1 cellular context compared by ENCODE assay signal in genomic region chr16:90077757-90078593, GRCh38.
TF ChIP-seq lines count a peak whose summit lies in the region.

No MANE protein-coding gene starts in this region.

TF ChIP-seq in GM23338, 12 proteins besides CTCF, POLR2A, EP300 and RAD21 (continued from another document):
- TF ChIP-seq ZNF462 (CRISPR knock-in tag; IDR thresholded peaks at IDR 0.05), result no peak
- TF ChIP-seq STAT1 (IDR thresholded peaks at IDR 0.05; ENCODE audit: unreplicated experiment), result no peak
- no peak for TF ChIP-seq JUNB (IDR thresholded peaks at IDR 0.05; ENCODE audit: unreplicated experiment)
- no peak for TF ChIP-seq ZNF331 (CRISPR knock-in tag; IDR thresholded peaks at IDR 0.05; ENCODE audit: low read depth)
- no peak for TF ChIP-seq REST (IDR thresholded peaks at IDR 0.05; ENCODE audit: unreplicated experiment)
- TF ChIP-seq ZNF114 (CRISPR knock-in tag; IDR thresholded peaks at IDR 0.05), result no peak
- TF ChIP-seq POLR2AphosphoS5 (IDR thresholded peaks at IDR 0.05; ENCODE audit: low read depth), result no peak; the same call in 1 of the 2 replicates
- TF ChIP-seq CREB1 (CRISPR knock-in tag; IDR thresholded peaks at IDR 0.05; ENCODE audit: low read depth), result no peak
- no peak for TF ChIP-seq NANOG (IDR thresholded peaks at IDR 0.05; ENCODE audit: borderline replicate concordance)
